In the genomic region with DNA sequence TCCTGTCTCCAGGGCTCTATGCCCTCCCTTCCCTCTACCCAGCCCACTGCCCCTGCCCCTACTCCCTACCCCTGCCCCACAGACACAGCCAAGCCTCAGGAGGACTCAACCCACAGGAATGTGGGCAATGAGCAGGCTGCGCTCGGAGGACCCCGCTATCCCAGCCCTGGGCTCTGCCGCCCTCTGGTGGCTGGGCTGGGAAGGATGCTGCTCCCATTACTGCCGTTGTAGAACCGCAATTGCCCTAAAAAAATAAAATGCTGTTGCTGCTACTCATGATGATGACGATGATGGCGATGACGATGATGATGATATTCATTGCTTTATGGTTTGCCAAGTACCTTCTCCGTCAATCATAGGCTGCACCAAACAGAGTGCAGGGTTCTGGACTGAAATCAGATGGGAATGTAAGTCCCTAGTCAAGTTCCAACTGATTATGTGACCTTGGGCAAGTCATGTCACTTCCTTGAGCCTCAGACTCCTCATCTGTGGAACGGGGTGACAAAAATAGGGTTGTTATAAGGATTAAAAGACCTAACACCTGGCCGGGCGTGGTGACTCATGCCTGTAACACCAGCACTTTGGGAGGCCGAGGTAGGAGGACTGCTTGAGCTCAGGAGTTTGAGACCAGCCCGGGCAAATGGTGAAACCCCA, we compare ENCODE assay signal across 2 cellular contexts.
TF ChIP-seq lines count a peak whose summit lies in the region.

No MANE protein-coding gene starts in this region.

TF ChIP-seq in A549, 52 proteins besides CTCF, POLR2A, EP300 and RAD21:
- peak; percentile 42 for TF ChIP-seq REST (IDR thresholded peaks at IDR 0.05)
- TF ChIP-seq, protein P1, sequence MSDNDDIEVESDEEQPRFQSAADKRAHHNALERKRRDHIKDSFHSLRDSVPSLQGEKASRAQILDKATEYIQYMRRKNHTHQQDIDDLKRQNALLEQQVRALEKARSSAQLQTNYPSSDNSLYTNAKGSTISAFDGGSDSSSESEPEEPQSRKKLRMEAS (IDR thresholded peaks at IDR 0.05): peak; percentile 49; the same call in 1 of the 2 replicates
- peak; percentile 99 for TF ChIP-seq SMC3 (IDR thresholded peaks at IDR 0.05)
- no peak for TF ChIP-seq FOSL2 (IDR thresholded peaks at IDR 0.05)
- TF ChIP-seq FOSL2 (CRISPR knock-in tag; IDR thresholded peaks at IDR 0.05): peak; percentile 26; the same call in 1 of the 2 replicates
- no peak for TF ChIP-seq FOSB (CRISPR knock-in tag; IDR thresholded peaks at IDR 0.05)
- no peak for TF ChIP-seq PBX3 (IDR thresholded peaks at IDR 0.05)
- TF ChIP-seq HOXB13 (CRISPR knock-in tag; IDR thresholded peaks at IDR 0.05; ENCODE audit: low read depth): no peak
- no peak for TF ChIP-seq MYC (IDR thresholded peaks at IDR 0.05; ENCODE audit: borderline replicate concordance, low read length)

TF ChIP-seq in liver, 16 proteins besides CTCF, POLR2A, EP300 and RAD21 (continued from another document):
- TF ChIP-seq TAF1 (conservative IDR thresholded peaks at IDR 0.05): no peak
- TF ChIP-seq REST (IDR thresholded peaks at IDR 0.05): no peak
- TF ChIP-seq SP1 (IDR thresholded peaks at IDR 0.05): no peak
- TF ChIP-seq, protein P2, sequence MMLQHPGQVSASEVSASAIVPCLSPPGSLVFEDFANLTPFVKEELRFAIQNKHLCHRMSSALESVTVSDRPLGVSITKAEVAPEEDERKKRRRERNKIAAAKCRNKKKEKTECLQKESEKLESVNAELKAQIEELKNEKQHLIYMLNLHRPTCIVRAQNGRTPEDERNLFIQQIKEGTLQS (IDR thresholded peaks at IDR 0.05): no peak
- TF ChIP-seq, protein P1 (IDR thresholded peaks at IDR 0.05): no peak
- no peak for TF ChIP-seq HNF4A (conservative IDR thresholded peaks at IDR 0.05)
- no peak for TF ChIP-seq EGR1 (IDR thresholded peaks at IDR 0.05; ENCODE audit: low read depth in 2 of 2)
- TF ChIP-seq HNF4G (IDR thresholded peaks at IDR 0.05): no peak
TF ChIP-seq in liver: peak in this region for 0.
